Comparison of ENCODE assay signal across 1 cellular context in genomic region chr17:31373150-31374082, GRCh38.
TF ChIP-seq lines count a peak whose summit lies in the region.

No MANE protein-coding gene starts in this region.

TF ChIP-seq in WTC11, 78 proteins besides CTCF, POLR2A, EP300 and RAD21 (continued from another document):
- TF ChIP-seq ZSCAN18 (CRISPR knock-in tag; IDR thresholded peaks at IDR 0.05) (no peak), ZNF423 (CRISPR knock-in tag; IDR thresholded peaks at IDR 0.05) (no peak), CBFB (CRISPR knock-in tag; IDR thresholded peaks at IDR 0.05; ENCODE audit: low read depth) (no peak)
